ENCODE assay signal across 12 cellular contexts in the genomic region with DNA sequence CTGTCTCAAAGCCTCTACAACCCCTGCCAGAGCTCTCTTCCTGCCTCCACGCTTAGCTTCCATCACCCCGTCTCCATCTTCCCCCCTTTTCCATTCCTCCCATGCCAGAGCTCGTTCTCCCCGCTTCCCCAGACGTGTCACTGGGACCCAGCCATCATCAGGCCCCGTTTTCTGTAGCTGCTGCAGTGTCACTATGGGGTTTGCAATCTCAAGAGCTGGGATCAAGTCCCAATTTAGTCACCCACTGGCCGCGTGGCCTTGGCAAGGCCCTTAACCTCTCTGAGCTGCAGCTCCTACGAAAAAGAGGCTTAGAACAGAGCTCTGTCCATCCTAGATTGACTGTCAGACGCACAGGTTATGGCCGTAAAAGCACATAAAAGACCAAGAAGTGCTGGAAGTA. TPM values are rescaled to one million over a fixed set of nuclear protein-coding genes. Genes with fewer than 3 reads are reported as not detected.
A peak's percentile ranks its signal among the peaks of the same experiment; 100 is the strongest.
DNase-seq lines count a peak whose midpoint lies in the region; ATAC-seq and TF ChIP-seq lines count a peak whose summit lies in the region.
"Had no signal": no experiment of that assay in that cellular context is flagged by ENCODE, and none has a peak within 500 bp of the region (broad histone marks: within the 10 kb centered on the region; RNA-seq: fewer than 3 reads in every experiment).

No MANE protein-coding gene starts in this region.

- peaks cover 15% of the 10 kb centered on the region for H3K27me3 Mint-ChIP-seq in CD4-positive, alpha-beta T cell

- TF ChIP-seq POLR2A in esophagus squamous epithelium (IDR thresholded peaks at IDR 0.05) = no peak

- H3K36me3 ChIP-seq in SJCRH30 (no peaks in the 10 kb centered on the region), esophagus squamous epithelium (no peaks in the 10 kb centered on the region), parathyroid adenoma (ENCODE audit: control insufficient read depth, insufficient read depth, low read length) (no peaks in the 10 kb centered on the region)
- H3K36me3 ChIP-seq: neutrophil had no signal

- no peak overlapping the region for H3K27ac ChIP-seq in CD4-positive, alpha-beta T cell (ENCODE audit: low read depth, low read length)
- no peak overlapping the region for H3K27ac ChIP-seq in SJCRH30
- H3K27ac ChIP-seq in esophagus squamous epithelium = peak overlapping the region in 3 of 4 donors; percentile 27 to 81 (median 68)
- peak overlapping the region; percentile 95 for H3K27ac ChIP-seq in parathyroid adenoma
- H3K27ac ChIP-seq: neutrophil had no signal

- no peaks in the 10 kb centered on the region for H3K79me2 ChIP-seq in parathyroid adenoma

- H3K4me1 ChIP-seq in SJCRH30 (peaks cover 8% of the 10 kb centered on the region), esophagus squamous epithelium (peaks cover 9 to 23% (median 13%) of the 10 kb centered on the region in 3 donors), parathyroid adenoma (peaks cover 19% of the 10 kb centered on the region)

- no peaks in the 10 kb centered on the region for H3K27me3 ChIP-seq in CD4-positive, alpha-beta T cell (ENCODE audit: control insufficient read depth, insufficient read depth, low read length)
- H3K27me3 ChIP-seq in SJCRH30 = no peaks in the 10 kb centered on the region
- H3K27me3 ChIP-seq in esophagus squamous epithelium = peaks cover 0 to 26% (median 0%) of the 10 kb centered on the region in 4 donors
- no peaks in the 10 kb centered on the region for H3K27me3 ChIP-seq in parathyroid adenoma (ENCODE audit: control insufficient read depth, insufficient read depth, low read length)

- no peaks in the 10 kb centered on the region for H3K36me3 Mint-ChIP-seq in CD4-positive, alpha-beta T cell (ENCODE audit: low read depth)

- peak overlapping the region; percentile 88 for H3K4me3 Mint-ChIP-seq in CD4-positive, alpha-beta T cell

- peak overlapping the region; percentile 47 for H3K9ac ChIP-seq in parathyroid adenoma

- POLR2A ChIA-PET in CD4-positive, alpha-beta T cell (lab: Charles Lee) = no interaction called here

- no peaks in the 10 kb centered on the region for H3K9me3 Mint-ChIP-seq in CD4-positive, alpha-beta T cell

- CTCF ChIA-PET in CD4-positive, alpha-beta T cell (lab: Charles Lee) = interaction anchor here (1.8 kb wide), 1 partner anchor 41 kb away, joined by 5 read pairs; no protein-coding TSS in a partner anchor

- peaks cover 5% of the 10 kb centered on the region for H3K4me1 Mint-ChIP-seq in CD4-positive, alpha-beta T cell (ENCODE audit: low read depth)

- H2AFZ ChIP-seq in parathyroid adenoma = peak overlapping the region; percentile 45

- no peaks in the 10 kb centered on the region for H3K9me3 ChIP-seq in CD4-positive, alpha-beta T cell (ENCODE audit: control insufficient read depth, low read length)
- H3K9me3 ChIP-seq in SJCRH30 (replicated peaks) (no peaks in the 10 kb centered on the region), esophagus squamous epithelium (no peaks in the 10 kb centered on the region), parathyroid adenoma (ENCODE audit: control insufficient read depth, low read length) (no peaks in the 10 kb centered on the region)
- H3K9me3 ChIP-seq: neutrophil had no signal

- no peak for TF ChIP-seq CTCF in CD4-positive, alpha-beta T cell (IDR thresholded peaks at IDR 0.05)
- no peak for TF ChIP-seq CTCF in esophagus squamous epithelium (IDR thresholded peaks at IDR 0.05)
- no peak for TF ChIP-seq CTCF in parathyroid adenoma (IDR thresholded peaks at IDR 0.05)

- H3K4me2 ChIP-seq in parathyroid adenoma (ENCODE audit: low read length) = peak overlapping the region; percentile 46

- DNase-seq in CD4-positive, alpha-beta T cell = no peak
- DNase-seq in SJCRH30 = no peak
- no peak for DNase-seq in esophagus squamous epithelium (lab: John Stamatoyannopoulos, UW)
- no peak for DNase-seq in MV-4-11 (lab: John Stamatoyannopoulos, UW)
- no peak for DNase-seq in OCI-M1 (lab: John Stamatoyannopoulos, UW)
- DNase-seq: activated CD4-positive, CD25-positive, alpha-beta regulatory T cell had no signal

- 79 to 89% methylated on average over 6 to 9 of the region's 11 CpGs for WGBS in esophagus squamous epithelium, 2 donors

- no peak overlapping the region for H3K27ac Mint-ChIP-seq in CD4-positive, alpha-beta T cell

- intact Hi-C loops in CD4-positive, alpha-beta T cell (cut with DNase I, micrococcal nuclease) = no loop called here
- intact Hi-C loops in esophagus squamous epithelium (cut with DNase I) = no loop called here

- ATAC-seq in CD4-positive, alpha-beta T cell (ENCODE audit: poor library complexity) = no peak
- ATAC-seq in activated CD4-positive, CD25-positive, alpha-beta regulatory T cell treated with anti-CD3 and anti-CD28 coated beads, Interleukin-2, amount 50 U/mL, for 24 hours = no peak
- no peak for ATAC-seq in GM21447 (IDR thresholded peaks at IDR 0.05; ENCODE audit: unreplicated experiment)

- peak overlapping the region; percentile 41 for H3K4me3 ChIP-seq in SJCRH30
- H3K4me3 ChIP-seq in esophagus squamous epithelium = peak overlapping the region in 2 of 4 donors; percentile 44 to 66
- H3K4me3 ChIP-seq in parathyroid adenoma (ENCODE audit: low read depth, low read length) = no peak overlapping the region

RNA-seq across cellular contexts. Expression of a gene that starts 0.9 kb away (rescaled TPM):
- not detected for total RNA-seq in CD4-positive, alpha-beta T cell
- 0.58 and 0.67 TPM in 2 replicates for total RNA-seq in SJCRH30 (2014; rRNA removed; shearing (Covaris generic))
- 1 to 10 TPM in 1 of 4 donors, under 1 TPM in 3; 0.13 to 2.9 (median 0.23) TPM for total RNA-seq in esophagus squamous epithelium

RNA-seq across cellular contexts. Expression of a gene that starts 45.9 kb away (rescaled TPM):
- total RNA-seq in CD4-positive, alpha-beta T cell = not detected
- total RNA-seq in SJCRH30 (2014; rRNA removed; shearing (Covaris generic)) = not detected in 2 replicates
- total RNA-seq in esophagus squamous epithelium = not detected
- total RNA-seq: Daoy, RPMI7951 had no signal

RNA-seq across cellular contexts. Expression of a gene that starts 57.1 kb away (rescaled TPM):
- total RNA-seq in CD4-positive, alpha-beta T cell = not detected
- 0.18 TPM in 1 of 2 replicates, not detected in the other for total RNA-seq in SJCRH30 (2014; rRNA removed; shearing (Covaris generic))
- total RNA-seq in esophagus squamous epithelium = 10 to 100 TPM in 3 of 4 donors, 1 to 10 TPM in 1; 4.7 to 42.2 (median 18.6) TPM
- total RNA-seq: Daoy, RPMI7951 had no signal

Comparison
In these comparisons a context has a peak if more than half of its experiments do, and no peak if none do; other contexts are left out.
1. H3K27ac ChIP-seq: peak in esophagus squamous epithelium (3 of 4) and parathyroid adenoma (single experiment); none in CD4-positive, alpha-beta T cell (single experiment) and SJCRH30 (single experiment).